Comparison of ENCODE assay signal across 19 cellular contexts in the genomic region with DNA sequence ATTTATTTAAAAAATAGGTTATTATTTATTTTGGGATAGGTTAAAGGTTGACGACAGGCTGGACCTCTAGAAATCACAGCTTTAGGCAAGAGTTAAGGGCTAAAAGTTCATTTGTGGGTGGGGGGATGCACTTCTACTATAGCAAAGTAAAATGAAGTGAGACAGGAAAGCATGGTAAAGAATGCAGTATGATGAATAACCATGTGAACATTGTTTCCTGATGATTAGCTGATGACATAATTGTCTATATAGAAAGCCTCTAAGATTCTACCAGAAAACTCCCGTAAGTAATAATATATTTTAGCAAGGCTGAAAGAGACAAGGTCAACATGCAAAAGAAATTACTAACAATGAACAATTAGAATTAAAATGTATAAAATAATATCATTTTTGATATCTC.
"Had no signal": no experiment of that assay in that cellular context is flagged by ENCODE, and none has a peak within 500 bp of the region (broad histone marks: within the 10 kb centered on the region; RNA-seq: fewer than 3 reads in every experiment).

No MANE protein-coding gene starts in this region.

- H3K4me3 ChIP-seq: colonic mucosa, gastrocnemius medialis, psoas muscle, spleen, tibial artery, upper lobe of left lung, uterus had no signal

- DNase-seq: colonic mucosa; dermis blood vessel endothelial cell; gastrocnemius medialis; glutamatergic neuron; immature natural killer cell; kidney; left colon; left ventricle myocardium superior; naive thymus-derived CD4-positive, alpha-beta T cell; nephron progenitor cell; psoas muscle; retina; spleen; stimulated activated CD4-positive, alpha-beta T cell treated with anti-CD3 and anti-CD28 coated beads, Interleukin-15, amount 100 ng/mL, for 24 hours; stimulated activated CD4-positive, alpha-beta T cell treated with anti-CD3 and anti-CD28 coated beads, Interleukin-1b, Interleukin-23, amount 100 ng/mL, for 48 hours; stimulated activated CD4-positive, alpha-beta T cell treated with anti-CD3 and anti-CD28 coated beads, Interleukin-4, amount 100 ng/mL, for 24 hours; tibial artery; upper lobe of left lung; uterus had no signal
